8 cellular contexts compared by ENCODE assay signal in genomic region chr4:82721819-82722423, GRCh38.
A peak's percentile ranks its signal among the peaks of the same experiment; 100 is the strongest.
DNase-seq lines count a peak whose midpoint lies in the region; ATAC-seq and TF ChIP-seq lines count a peak whose summit lies in the region.

No MANE protein-coding gene starts in this region.

- H3K4me1 ChIP-seq in DOHH2 (ENCODE audit: control insufficient read depth, low read length) (peaks cover 8% of the 10 kb centered on the region), adipocyte (ENCODE audit: control insufficient read depth, insufficient read depth, low read length) (peaks cover 24% of the 10 kb centered on the region)

- no peak overlapping the region for H3K9ac ChIP-seq in adipocyte (ENCODE audit: low read length)

- no peaks in the 10 kb centered on the region for H3K27me3 ChIP-seq in DOHH2 (ENCODE audit: control insufficient read depth, low read length)
- no peaks in the 10 kb centered on the region for H3K27me3 ChIP-seq in adipocyte (replicated peaks; ENCODE audit: control insufficient read depth, insufficient read depth, low read length)
- no peaks in the 10 kb centered on the region for H3K27me3 ChIP-seq in kidney epithelial cell (ENCODE audit: control insufficient read depth, insufficient read depth, low read length)

- H3F3A ChIP-seq in DOHH2 (ENCODE audit: control insufficient read depth, insufficient read depth): no peaks in the 10 kb centered on the region

- peaks cover 5% of the 10 kb centered on the region; the same call in 1 of the 2 replicates for H4K20me1 ChIP-seq in DOHH2 (ENCODE audit: control insufficient read depth, insufficient read depth, low read depth, low read length)

- no peak overlapping the region for H3K27ac ChIP-seq in DOHH2 (ENCODE audit: low read depth, low read length)

- ATAC-seq in GM19395 (IDR thresholded peaks at IDR 0.05; ENCODE audit: unreplicated experiment): peak; percentile 74
- ATAC-seq in HG02938 (IDR thresholded peaks at IDR 0.05; ENCODE audit: unreplicated experiment): no peak
- no peak for ATAC-seq in HG02588 (IDR thresholded peaks at IDR 0.05; ENCODE audit: unreplicated experiment)

- no peaks in the 10 kb centered on the region for H3K36me3 ChIP-seq in DOHH2 (ENCODE audit: control insufficient read depth, low read length)
- H3K36me3 ChIP-seq in adipocyte (ENCODE audit: control insufficient read depth, insufficient read depth, low read length, severe bottlenecking): no peaks in the 10 kb centered on the region
- H3K36me3 ChIP-seq in kidney epithelial cell (ENCODE audit: control insufficient read depth, insufficient read depth, low read length): no peaks in the 10 kb centered on the region

- TF ChIP-seq CTCF in DOHH2 (IDR thresholded peaks at IDR 0.05; ENCODE audit: low read depth, low read length, poor library complexity, severe bottlenecking): peak; percentile 72
- peak; percentile 49 for TF ChIP-seq CTCF in kidney epithelial cell (IDR thresholded peaks at IDR 0.05; ENCODE audit: insufficient read depth, low read length, poor library complexity, severe bottlenecking)

- no peak overlapping the region for H3K4me2 ChIP-seq in DOHH2 (ENCODE audit: low read length)

- peak; percentile 57 for DNase-seq in NCI-H146 (lab: John Stamatoyannopoulos, UW)
- peak; percentile 42 for DNase-seq in adipocyte (ENCODE audit: low read depth)
- DNase-seq in kidney epithelial cell (ENCODE audit: low read depth): no peak
- DNase-seq in effector CD4-positive, alpha-beta T cell: no peak

- no peak overlapping the region for H3K4me3 ChIP-seq in DOHH2 (ENCODE audit: low read length)
- H3K4me3 ChIP-seq in adipocyte (ENCODE audit: low read length): no peak overlapping the region
- H3K4me3 ChIP-seq in kidney epithelial cell (ENCODE audit: low read depth, low read length): no peak overlapping the region

- peaks cover 9% of the 10 kb centered on the region for H3K79me2 ChIP-seq in DOHH2 (ENCODE audit: control insufficient read depth, low read length)

- H3K9me3 ChIP-seq in DOHH2 (ENCODE audit: control insufficient read depth, insufficient read depth, low read length): no peaks in the 10 kb centered on the region
- no peaks in the 10 kb centered on the region for H3K9me3 ChIP-seq in adipocyte (ENCODE audit: control insufficient read depth, low read length)

- H3K9me2 ChIP-seq in DOHH2 (replicated peaks; ENCODE audit: control insufficient read depth, low read length): no peaks in the 10 kb centered on the region

Comparison
In these comparisons a context has a peak if more than half of its experiments do, and no peak if none do; other contexts are left out.
1. DNase-seq: peak in NCI-H146 (single experiment) and adipocyte (single experiment); none in kidney epithelial cell (single experiment) and effector CD4-positive, alpha-beta T cell (single experiment).